ENCODE assay signal across 8 cellular contexts in genomic region chr6:98832282-98833100, GRCh38. TPM values are rescaled to one million over a fixed set of nuclear protein-coding genes. Genes with fewer than 3 reads are reported as not detected.
DNase-seq lines count a peak whose midpoint lies in the region; ATAC-seq and TF ChIP-seq lines count a peak whose summit lies in the region.

No MANE protein-coding gene starts in this region.

- DNase-seq in Caki2 (ENCODE audit: low read depth) (peak; percentile 50), mammary epithelial cell (peak; percentile 76), kidney glomerular epithelial cell (lab: John Stamatoyannopoulos, UW) (peak; percentile 46), stromal cell of bone marrow (ENCODE audit: low read depth) (peak; percentile 72), DMS114 treated with DMSO at 0.1 percent for 48 hours (lab: John Stamatoyannopoulos, UW; ENCODE audit: unreplicated experiment) (no peak)
- no peak for DNase-seq in Jurkat, Clone E6-1 (ENCODE audit: low read depth, low spot score)

- intact Hi-C loops in mammary epithelial cell (cut with micrococcal nuclease): loop anchor here (10.0 kb wide), 1 partner anchor 1768 kb away; no protein-coding TSS in a partner anchor

- H3K36me3 ChIP-seq in mammary epithelial cell (ENCODE audit: insufficient read depth, low read length): no peaks in the 10 kb centered on the region

- H3K27me3 ChIP-seq in mammary epithelial cell (ENCODE audit: insufficient read depth, low read length): peaks cover 83% of the 10 kb centered on the region

- H3K27ac ChIP-seq in mammary epithelial cell (ENCODE audit: insufficient read depth, low read depth, low read length): no peak overlapping the region

- 4% methylated on average over 41 of the region's 61 CpGs for WGBS in mammary epithelial cell (ENCODE audit: low coverage, missing lambda C conversion rate)

- H4K20me1 ChIP-seq in mammary epithelial cell (ENCODE audit: insufficient read depth, low read length): peaks cover 4% of the 10 kb centered on the region

- BruUV-seq in mammary epithelial cell (replicated peaks; lab: Mats Ljungman, UMichigan): no TSS peak

- CTCF ChIA-PET in mammary epithelial cell (lab: Charles Lee; ENCODE audit: low non-redundant PET): interaction anchor here (0.7 kb wide), 1 partner anchor 9 kb away, joined by 4 read pairs; no protein-coding TSS in a partner anchor

- ATAC-seq in GM21423 (IDR thresholded peaks at IDR 0.05; ENCODE audit: unreplicated experiment): no peak
- no peak for ATAC-seq in HG03520 (IDR thresholded peaks at IDR 0.05; ENCODE audit: unreplicated experiment)

- TF ChIP-seq CTCF in mammary epithelial cell (conservative IDR thresholded peaks at IDR 0.05 in 1 of 2, IDR thresholded peaks at IDR 0.05 in 1 of 2; ENCODE audit: extremely low read depth in 1 of 2, insufficient read depth in 1 of 2, low read depth in 1 of 2, low read length in 2 of 2): no peak

- H3K9ac ChIP-seq in mammary epithelial cell (ENCODE audit: insufficient read depth, low read length): no peak overlapping the region

- peak overlapping the region; percentile 70 for H2AFZ ChIP-seq in mammary epithelial cell (ENCODE audit: low read depth, low read length)

- peak overlapping the region; percentile 92 for H3K4me2 ChIP-seq in mammary epithelial cell (ENCODE audit: insufficient read depth, low read depth, low read length)

- dilution Hi-C loops in mammary epithelial cell (cut with HindIII; ENCODE audit: low sequenced_read_pairs): no loop called here

- H3K9me3 ChIP-seq in mammary epithelial cell (replicated peaks; ENCODE audit: insufficient read depth, low read length): no peaks in the 10 kb centered on the region

- peaks cover 38% of the 10 kb centered on the region for H3K4me1 ChIP-seq in mammary epithelial cell (ENCODE audit: insufficient read depth, low read length)

- in situ Hi-C loops in Caki2 (cut with HindIII; ENCODE audit: low pct_unique_long_range_greater_than_20kb, low sequenced_read_pairs) (no loop called here), mammary epithelial cell (cut with MboI; ENCODE audit: low sequenced_read_pairs in 2 of 2) (no loop called here)

- H3K79me2 ChIP-seq in mammary epithelial cell (ENCODE audit: insufficient read depth, low read length): no peaks in the 10 kb centered on the region

- H3K4me3 ChIP-seq in Jurkat, Clone E6-1 (ENCODE audit: low read length): peak overlapping the region; percentile 61
- peak overlapping the region in 2 of 3 experiments; percentile 32 to 35 for H3K4me3 ChIP-seq in mammary epithelial cell (replicated peaks in 1 of 3; ENCODE audit: insufficient read depth in 1 of 3, low read depth in 2 of 3, low read length in 3 of 3)

RNA-seq across cellular contexts. Expression of gene POU3F2, which starts 1.9 kb away (rescaled TPM):
- total RNA-seq in Caki2 (2014; rRNA removed; shearing (Covaris generic); ENCODE audit: low replicate concordance): 0.61 TPM in 1 of 2 replicates, not detected in the other
- 13.2 TPM for polyA plus RNA-seq in Jurkat, Clone E6-1 (2012; ENCODE audit: insufficient read depth, insufficient read length)
- total RNA-seq in mammary epithelial cell: not detected
- not detected for polyA plus RNA-seq in mammary epithelial cell
- not detected for polyA minus RNA-seq in mammary epithelial cell

Comparison
In these comparisons a context has a peak if more than half of its experiments do, and no peak if none do; other contexts are left out.
1. DNase-seq: peak in Caki2 (single experiment), mammary epithelial cell (single experiment), kidney glomerular epithelial cell (single experiment) and stromal cell of bone marrow (single experiment); none in Jurkat, Clone E6-1 (single experiment) and DMS114 treated with DMSO at 0.1 percent for 48 hours (single experiment).